2 cellular contexts compared by ENCODE assay signal in genomic region chr2:180570864-180571263, GRCh38.
TF ChIP-seq lines count a peak whose summit lies in the region.

No MANE protein-coding gene starts in this region.

TF ChIP-seq in IMR-90, 13 proteins besides CTCF, POLR2A, EP300 and RAD21:
- no peak for TF ChIP-seq MAFK (IDR thresholded peaks at IDR 0.05; ENCODE audit: low read depth, low read length)
- TF ChIP-seq FOS (IDR thresholded peaks at IDR 0.05; ENCODE audit: low read depth, low read length) = no peak
- no peak for TF ChIP-seq SMC3 (IDR thresholded peaks at IDR 0.05; ENCODE audit: low read depth, low read length)
- no peak for TF ChIP-seq NFE2L2 (IDR thresholded peaks at IDR 0.05; ENCODE audit: low read depth, low read length)
- TF ChIP-seq CHD1 (IDR thresholded peaks at IDR 0.05; ENCODE audit: low read depth, low read length) = no peak
- no peak for TF ChIP-seq RFX5 (IDR thresholded peaks at IDR 0.05; ENCODE audit: low read depth, low read length)
- no peak for TF ChIP-seq USF2 (IDR thresholded peaks at IDR 0.05; ENCODE audit: low read depth, low read length)
- no peak for TF ChIP-seq BHLHE40 (IDR thresholded peaks at IDR 0.05; ENCODE audit: low read depth, low read length)

TF ChIP-seq in endothelial cell of umbilical vein, 7 proteins besides CTCF, POLR2A, EP300 and RAD21:
- TF ChIP-seq MAX (IDR thresholded peaks at IDR 0.05; ENCODE audit: insufficient read depth, insufficient read length) = no peak
- TF ChIP-seq FOS (IDR thresholded peaks at IDR 0.05; ENCODE audit: borderline replicate concordance, insufficient read depth, low read length) = no peak
- no peak for TF ChIP-seq EZH2 (IDR thresholded peaks at IDR 0.05; ENCODE audit: borderline replicate concordance, low read depth, low read length, severe bottlenecking)
- TF ChIP-seq JUN (IDR thresholded peaks at IDR 0.05; ENCODE audit: borderline replicate concordance, insufficient read depth, insufficient read length, low read depth) = no peak
- TF ChIP-seq POLR2AphosphoS5 (IDR thresholded peaks at IDR 0.05; ENCODE audit: insufficient read depth, low read depth, low read length) = no peak
- TF ChIP-seq GATA2 (IDR thresholded peaks at IDR 0.05; ENCODE audit: insufficient read depth, insufficient read length, low read depth, low read length) = no peak
- no peak for TF ChIP-seq MYC (IDR thresholded peaks at IDR 0.05; ENCODE audit: low read depth, low read length)
TF ChIP-seq in endothelial cell of umbilical vein: peak in this region for 0.
